Comparison of ENCODE assay signal across 21 cellular contexts in genomic region chr4:162847945-162848549, GRCh38.
DNase-seq lines count a peak whose midpoint lies in the region; ATAC-seq lines count a peak whose summit lies in the region.
"Had no signal": no experiment of that assay in that cellular context is flagged by ENCODE, and none has a peak within 500 bp of the region (broad histone marks: within the 10 kb centered on the region; RNA-seq: fewer than 3 reads in every experiment).

No MANE protein-coding gene starts in this region.

- ATAC-seq in GM19372 (IDR thresholded peaks at IDR 0.05; ENCODE audit: low read depth, unreplicated experiment), result peak; percentile 40
- ATAC-seq in GM21825 (IDR thresholded peaks at IDR 0.05; ENCODE audit: unreplicated experiment), result peak; percentile 63
- ATAC-seq in HG03175 (IDR thresholded peaks at IDR 0.05; ENCODE audit: unreplicated experiment), result peak; percentile 44
- ATAC-seq: foreskin keratinocyte had no signal

- DNase-seq in renal cortical epithelial cell (ENCODE audit: low read depth), result peak; percentile 52
- no peak for DNase-seq in activated naive CD4-positive, alpha-beta T cell treated with Interleukin-2 at 50 U/mL for 16 hours
- DNase-seq in RKO (ENCODE audit: low spot score), result no peak
- no peak for DNase-seq in SHP77 (lab: John Stamatoyannopoulos, UW)
- DNase-seq in NCI-H748 treated with DMSO at 0.1 percent for 48 hours (lab: John Stamatoyannopoulos, UW), result no peak
- DNase-seq: activated CD4-positive, alpha-beta T cell treated with anti-CD3 and anti-CD28 coated beads, Interleukin-2, amount 50 U/mL, for 1 hour; activated naive CD4-positive, alpha-beta T cell treated with anti-CD3 and anti-CD28 coated beads, Interleukin-2, amount 10 ng/mL, durations not matched to agents 7 days and 5 days; AML-193; Caco-2; foreskin keratinocyte; KG1; midbrain; NCI-H1048; NCI-H2081; NCI-H510A treated with DMSO at 0.1 percent for 48 hours; OCI-M1; stimulated activated naive CD4-positive, alpha-beta T cell treated with Interleukin-2 at 50 U/mL for 16 hours; transverse colon had no signal
